ENCODE assay signal across 10 cellular contexts in the genomic region with DNA sequence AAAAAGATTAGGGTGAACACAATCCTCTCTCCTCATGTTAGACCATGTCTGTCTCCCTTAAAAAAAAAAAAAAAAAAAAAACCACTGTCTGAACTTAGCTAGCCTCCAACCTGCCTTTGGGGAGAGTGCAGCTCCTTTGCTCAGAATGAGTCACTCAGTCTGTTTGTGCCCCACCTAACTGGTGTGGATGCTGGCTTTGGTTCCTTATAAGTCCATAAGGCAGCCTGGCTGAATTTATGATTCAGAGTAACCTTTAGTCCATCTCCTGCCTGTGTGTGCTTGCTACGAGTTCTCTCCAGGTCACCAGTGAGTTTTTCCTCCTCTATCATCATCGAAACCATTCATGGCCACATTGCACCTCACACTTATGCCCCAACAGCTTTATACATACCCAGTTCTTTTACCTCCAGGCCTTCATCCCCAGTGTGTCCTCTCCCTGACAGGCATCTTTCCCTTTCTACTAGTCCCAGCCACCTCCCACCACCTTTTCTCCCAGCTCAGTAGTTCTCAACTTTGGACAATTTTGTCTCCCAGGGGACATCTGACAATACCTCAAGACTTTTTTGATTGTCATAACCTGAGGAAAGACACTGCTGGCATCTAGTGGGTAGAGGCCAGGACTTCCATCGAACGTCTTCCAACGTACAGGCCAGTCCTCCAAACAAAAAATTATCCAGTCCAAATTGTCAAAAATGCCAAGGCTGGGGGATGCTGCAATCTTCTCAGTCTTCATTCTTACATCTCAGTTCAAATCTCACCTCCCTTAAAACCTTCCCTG.
A peak's percentile ranks its signal among the peaks of the same experiment; 100 is the strongest.
DNase-seq lines count a peak whose midpoint lies in the region; ATAC-seq, FAIRE-seq and TF ChIP-seq lines count a peak whose summit lies in the region.
"Had no signal": no experiment of that assay in that cellular context is flagged by ENCODE, and none has a peak within 500 bp of the region (broad histone marks: within the 10 kb centered on the region; RNA-seq: fewer than 3 reads in every experiment).

No MANE protein-coding gene starts in this region.

- no peaks in the 10 kb centered on the region for H3K9me3 ChIP-seq in endothelial cell of umbilical vein (replicated peaks; ENCODE audit: control insufficient read depth, insufficient read depth, low read length)
- no peaks in the 10 kb centered on the region for H3K9me3 ChIP-seq in pancreas

- TSS peak; percentile 92 for BruUV-seq in endothelial cell of umbilical vein (replicated peaks; lab: Mats Ljungman, UMichigan)

- no peaks in the 10 kb centered on the region for H3K9me1 ChIP-seq in endothelial cell of umbilical vein (replicated peaks; ENCODE audit: control insufficient read depth, extremely low read depth, insufficient read depth, low read length)

- no peaks in the 10 kb centered on the region for H3K79me2 ChIP-seq in endothelial cell of umbilical vein (ENCODE audit: control insufficient read depth, insufficient read depth, low read length)

- H3K4me2 ChIP-seq in endothelial cell of umbilical vein (ENCODE audit: insufficient read depth, low read length), result no peak overlapping the region

- FAIRE-seq in endothelial cell of umbilical vein (lab: Jason Lieb, UNC) (peak; percentile 70), pancreas (lab: Jason Lieb, UNC) (no peak)
- FAIRE-seq: GM18507 had no signal

- H3K4me3 ChIP-seq in endothelial cell of umbilical vein (replicated peaks in 1 of 3; ENCODE audit: insufficient read depth in 1 of 3, low read depth in 1 of 3, low read length in 3 of 3), result no peak overlapping the region
- H3K4me3 ChIP-seq in pancreas, result no peak overlapping the region

- ATAC-seq in pancreas, result peak in 3 of 4 donors; percentile 50 to 69 (median 56)
- no peak for ATAC-seq in HG03439 (IDR thresholded peaks at IDR 0.05; ENCODE audit: unreplicated experiment)
- ATAC-seq in GM21381 (IDR thresholded peaks at IDR 0.05; ENCODE audit: unreplicated experiment), result no peak
- ATAC-seq in HG03097 (IDR thresholded peaks at IDR 0.05; ENCODE audit: low FRiP score, unreplicated experiment), result no peak

- H3K27me3 ChIP-seq in endothelial cell of umbilical vein (ENCODE audit: control insufficient read depth in 2 of 2, insufficient read depth in 2 of 2, low read length in 2 of 2) (no peaks in the 10 kb centered on the region), pancreas (no peaks in the 10 kb centered on the region)

- peaks cover 27% of the 10 kb centered on the region for H3K4me1 ChIP-seq in endothelial cell of umbilical vein (ENCODE audit: control insufficient read depth, extremely low read depth, insufficient read depth, low read length)
- no peaks in the 10 kb centered on the region for H3K4me1 ChIP-seq in pancreas

- H3K27ac ChIP-seq in endothelial cell of umbilical vein (ENCODE audit: insufficient read depth, low read depth, low read length) (peak overlapping the region; percentile 71), pancreas (no peak overlapping the region)

- dilution Hi-C loops in endothelial cell of umbilical vein (cut with MboI; ENCODE audit: extremely low pct_ligation_motif_present, low sequenced_read_pairs), result no loop called here

- TF ChIP-seq CTCF in endothelial cell of umbilical vein (IDR thresholded peaks at IDR 0.05; ENCODE audit: extremely low read depth in 1 of 2, insufficient read depth in 1 of 2, low read depth in 1 of 2, low read length in 2 of 2), result no peak
- TF ChIP-seq CTCF in pancreas (IDR thresholded peaks at IDR 0.05), result no peak

- H3K36me3 ChIP-seq in endothelial cell of umbilical vein (ENCODE audit: control insufficient read depth in 2 of 2, extremely low read depth in 1 of 2, insufficient read depth in 2 of 2, low read length in 2 of 2), result no peaks in the 10 kb centered on the region
- no peaks in the 10 kb centered on the region for H3K36me3 ChIP-seq in pancreas

- no peak overlapping the region for H3K9ac ChIP-seq in endothelial cell of umbilical vein (replicated peaks; ENCODE audit: extremely low read depth, insufficient read depth, low read length)

- DNase-seq in EL, result peak; percentile 77
- peak; percentile 95 for DNase-seq in LHCN-M2 (ENCODE audit: low read depth)
- peak; percentile 79 for DNase-seq in endothelial cell of umbilical vein (ENCODE audit: low read depth, low spot score)
- no peak for DNase-seq in pancreas
- no peak for DNase-seq in CD1c-positive myeloid dendritic cell (ENCODE audit: extremely low spot score)
- DNase-seq: activated naive CD8-positive, alpha-beta T cell treated with anti-CD3 and anti-CD28 coated beads, Interleukin-2, amount 10 ng/mL, durations not matched to agents 7 days and 5 days had no signal

- 55 to 66% methylated on average over 5 of the region's 5 CpGs for WGBS in pancreas, 2 donors

- CTCF ChIA-PET in endothelial cell of umbilical vein (lab: Charles Lee), result interaction anchor here (0.6 to 2.2 kb wide), 10 partner anchors 81 to 646 kb away, joined by 3 to 13 read pairs (median 4); no protein-coding TSS in a partner anchor

- TF ChIP-seq POLR2A in endothelial cell of umbilical vein (IDR thresholded peaks at IDR 0.05; ENCODE audit: low read depth, low read length), result no peak

- peak overlapping the region; percentile 69 for H2AFZ ChIP-seq in endothelial cell of umbilical vein (ENCODE audit: low read depth, low read length)

- POLR2A ChIA-PET in endothelial cell of umbilical vein (lab: Charles Lee), result interaction anchor here (0.6 kb wide), 1 partner anchor 788 kb away, joined by 4 read pairs; no protein-coding TSS in a partner anchor

- intact Hi-C loops in endothelial cell of umbilical vein (cut with micrococcal nuclease), result loop anchor here (1.0 to 5.0 kb wide), 4 partner anchors 241 to 609 kb away; a partner anchor contains a TSS
- intact Hi-C loops in pancreas (cut with DNase I), result no loop called here

- no peaks in the 10 kb centered on the region for H4K20me1 ChIP-seq in endothelial cell of umbilical vein (replicated peaks; ENCODE audit: control insufficient read depth, extremely low read depth, insufficient read depth, low read length)

TF ChIP-seq in endothelial cell of umbilical vein, 7 proteins besides CTCF, POLR2A, EP300 and RAD21:
- TF ChIP-seq POLR2AphosphoS5 (IDR thresholded peaks at IDR 0.05; ENCODE audit: insufficient read depth, low read depth, low read length), result peak; percentile 42
- no peak for TF ChIP-seq EZH2 (IDR thresholded peaks at IDR 0.05; ENCODE audit: borderline replicate concordance, low read depth, low read length, severe bottlenecking)
- TF ChIP-seq, protein P1, sequence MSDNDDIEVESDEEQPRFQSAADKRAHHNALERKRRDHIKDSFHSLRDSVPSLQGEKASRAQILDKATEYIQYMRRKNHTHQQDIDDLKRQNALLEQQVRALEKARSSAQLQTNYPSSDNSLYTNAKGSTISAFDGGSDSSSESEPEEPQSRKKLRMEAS (IDR thresholded peaks at IDR 0.05; ENCODE audit: insufficient read depth, insufficient read length), result no peak
- peak; percentile 92 for TF ChIP-seq FOS (IDR thresholded peaks at IDR 0.05; ENCODE audit: borderline replicate concordance, insufficient read depth, low read length)
- peak; percentile 47 for TF ChIP-seq JUN (IDR thresholded peaks at IDR 0.05; ENCODE audit: borderline replicate concordance, insufficient read depth, insufficient read length, low read depth)
- TF ChIP-seq MYC (IDR thresholded peaks at IDR 0.05; ENCODE audit: low read depth, low read length), result no peak
- peak; percentile 47 for TF ChIP-seq GATA2 (IDR thresholded peaks at IDR 0.05; ENCODE audit: insufficient read depth, insufficient read length, low read depth, low read length)

Comparison
In these comparisons a context has a peak if more than half of its experiments do, and no peak if none do; other contexts are left out.
1. DNase-seq: peak in EL (single experiment), LHCN-M2 (single experiment) and endothelial cell of umbilical vein (single experiment); none in pancreas (0 of 6) and CD1c-positive myeloid dendritic cell (single experiment).
2. ATAC-seq: peak in pancreas (3 of 4); none in HG03439 (single experiment), GM21381 (single experiment) and HG03097 (single experiment).